In the genomic region with DNA sequence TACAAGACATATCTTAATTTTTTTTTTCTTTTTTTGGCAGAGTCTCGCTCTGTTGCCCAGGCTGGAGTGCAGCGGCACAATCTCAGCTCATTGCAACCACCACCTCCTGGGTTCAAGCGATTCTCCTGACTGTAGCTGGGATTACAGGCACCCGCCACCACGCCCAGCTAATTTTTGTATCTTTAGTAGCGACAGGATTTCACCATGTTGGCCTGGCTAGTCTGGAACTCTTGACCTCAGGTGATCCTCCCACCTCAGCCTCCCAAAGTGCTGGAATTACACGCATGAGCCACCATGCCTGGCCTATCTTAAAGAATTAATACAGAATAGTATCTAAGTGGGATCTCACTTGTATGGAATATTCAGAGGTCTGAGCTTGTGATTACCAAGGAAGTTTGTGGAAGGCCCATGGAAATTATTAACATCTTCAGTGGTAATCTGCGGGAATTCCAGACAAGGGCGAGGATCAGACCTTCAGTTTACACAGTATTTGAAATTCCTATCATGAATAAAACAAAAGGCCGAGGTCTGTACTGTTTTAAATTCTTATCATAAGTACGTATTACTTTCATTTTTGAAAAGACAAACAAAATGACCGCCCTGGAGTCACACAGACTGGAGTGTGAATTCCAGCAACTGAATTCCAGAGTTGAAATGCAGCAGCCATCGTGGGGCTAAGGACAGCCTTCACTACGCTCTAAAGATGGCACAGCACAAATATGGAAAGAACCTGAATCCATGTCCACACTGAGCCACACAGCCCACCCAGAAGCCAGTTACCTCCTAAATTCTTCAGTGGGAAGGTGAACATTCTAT, we compare ENCODE assay signal across 10 cellular contexts. TPM values are rescaled to one million over a fixed set of nuclear protein-coding genes. Genes with fewer than 3 reads are reported as not detected.
DNase-seq lines count a peak whose midpoint lies in the region; ATAC-seq and TF ChIP-seq lines count a peak whose summit lies in the region.
"Had no signal": no experiment of that assay in that cellular context is flagged by ENCODE, and none has a peak within 500 bp of the region (broad histone marks: within the 10 kb centered on the region; RNA-seq: fewer than 3 reads in every experiment).

No MANE protein-coding gene starts in this region.

- H3K4me1 Mint-ChIP-seq in mesothelial cell of epicardium (peaks cover 17% of the 10 kb centered on the region), type B pancreatic cell (ENCODE audit: unreplicated experiment) (peaks cover 15% of the 10 kb centered on the region)
- H3K4me1 Mint-ChIP-seq in activated T-cell treated with anti-CD3 and anti-CD28 coated beads, Interleukin-2, amount 50 U/mL, for 72 hours (ENCODE audit: low read depth) = no peaks in the 10 kb centered on the region

- no peak overlapping the region for H3K27ac ChIP-seq in right atrium auricular region

- H3K4me3 Mint-ChIP-seq in mesothelial cell of epicardium (peak overlapping the region; percentile 61), type B pancreatic cell (peak overlapping the region; percentile 80)
- no peak overlapping the region for H3K4me3 Mint-ChIP-seq in activated T-cell treated with anti-CD3 and anti-CD28 coated beads, Interleukin-2, amount 50 U/mL, for 72 hours

- intact Hi-C loops in cardiac septum (cut with DNase I) = no loop called here

- H3K36me3 ChIP-seq in right atrium auricular region = no peaks in the 10 kb centered on the region

- H3K27me3 Mint-ChIP-seq in mesothelial cell of epicardium (ENCODE audit: low read depth) (peaks cover 2% of the 10 kb centered on the region), type B pancreatic cell (peaks cover 48% of the 10 kb centered on the region)
- H3K27me3 Mint-ChIP-seq in activated T-cell treated with anti-CD3 and anti-CD28 coated beads, Interleukin-2, amount 50 U/mL, for 72 hours (ENCODE audit: low read depth) = peaks cover 43% of the 10 kb centered on the region

- DNase-seq in cardiac septum (ENCODE audit: low spot score) = peak; percentile 58
- no peak for DNase-seq in right atrium auricular region (ENCODE audit: low spot score)
- peak; percentile 95 for DNase-seq in choroid plexus epithelial cell (ENCODE audit: low read depth)
- no peak for DNase-seq in mesothelial cell of epicardium (ENCODE audit: low spot score in 2 of 2, unreplicated experiment in 2 of 2)
- no peak for DNase-seq in type B pancreatic cell (ENCODE audit: extremely low spot score, unreplicated experiment)
- DNase-seq in activated T-cell treated with anti-CD3 and anti-CD28 coated beads, Interleukin-2, amount 50 U/mL, for 72 hours = no peak
- DNase-seq in globus pallidus (ENCODE audit: low spot score) = no peak
- DNase-seq: NCI-H69; stimulated activated CD4-positive, alpha-beta T cell treated with anti-CD3 and anti-CD28 coated beads, Interleukin-4, amount 100 ng/mL, for 4 hours had no signal

- no peak for TF ChIP-seq CTCF in right atrium auricular region (IDR thresholded peaks at IDR 0.05)
- no peak for TF ChIP-seq CTCF in choroid plexus epithelial cell (conservative IDR thresholded peaks at IDR 0.05; ENCODE audit: low read depth, low read length)
- no peak for TF ChIP-seq CTCF in mesothelial cell of epicardium (IDR thresholded peaks at IDR 0.05; ENCODE audit: unreplicated experiment)
- no peak for TF ChIP-seq CTCF in type B pancreatic cell (conservative IDR thresholded peaks at IDR 0.05)

- H3K9me3 Mint-ChIP-seq in mesothelial cell of epicardium (no peaks in the 10 kb centered on the region), type B pancreatic cell (no peaks in the 10 kb centered on the region)
- H3K9me3 Mint-ChIP-seq in activated T-cell treated with anti-CD3 and anti-CD28 coated beads, Interleukin-2, amount 50 U/mL, for 72 hours = no peaks in the 10 kb centered on the region

- no peaks in the 10 kb centered on the region for H3K27me3 ChIP-seq in right atrium auricular region

- H3K27ac Mint-ChIP-seq in mesothelial cell of epicardium (peak overlapping the region; percentile 92), type B pancreatic cell (peak overlapping the region; percentile 89)
- no peak overlapping the region for H3K27ac Mint-ChIP-seq in activated T-cell treated with anti-CD3 and anti-CD28 coated beads, Interleukin-2, amount 50 U/mL, for 72 hours

- H3K36me3 Mint-ChIP-seq in mesothelial cell of epicardium (no peaks in the 10 kb centered on the region), type B pancreatic cell (peaks cover 3% of the 10 kb centered on the region)
- peaks cover 0 to 2% of the 10 kb centered on the region in 2 donors for H3K36me3 Mint-ChIP-seq in activated T-cell treated with anti-CD3 and anti-CD28 coated beads, Interleukin-2, amount 50 U/mL, for 72 hours (ENCODE audit: insufficient read depth in 2 of 2)

- peaks cover 0 to 10% of the 10 kb centered on the region in 2 donors for H3K4me1 ChIP-seq in right atrium auricular region

- no peaks in the 10 kb centered on the region for H3K9me3 ChIP-seq in right atrium auricular region

- no peak overlapping the region for H3K4me3 ChIP-seq in right atrium auricular region
- H3K4me3 ChIP-seq in choroid plexus epithelial cell (ENCODE audit: low read depth, low read length) = no peak overlapping the region

- no peak for ATAC-seq in activated T-cell treated with anti-CD3 and anti-CD28 coated beads, Interleukin-2, amount 50 U/mL, for 72 hours (replicated peaks in 1 of 2)
- ATAC-seq in HG03378 (IDR thresholded peaks at IDR 0.05; ENCODE audit: unreplicated experiment) = no peak

RNA-seq across cellular contexts. Expression of gene GPRIN2, which starts 16.7 kb away (rescaled TPM):
- total RNA-seq in cardiac septum (not detected), right atrium auricular region (under 1 TPM; 0.26 to 0.67 TPM), mesothelial cell of epicardium (19.6 to 20.7 TPM (median 20.3 TPM) in 3 replicates), type B pancreatic cell (ENCODE audit: low replicate concordance) (4.4 and 7.0 TPM in 2 replicates)
- not detected for total RNA-seq in activated T-cell treated with anti-CD3 and anti-CD28 coated beads, Interleukin-2, amount 50 U/mL, for 72 hours

RNA-seq across cellular contexts. Expression of gene SYT15, which starts 39.1 kb away (rescaled TPM):
- total RNA-seq in cardiac septum (6.7 TPM), right atrium auricular region (1 to 10 TPM; 1.5 to 2.7 TPM), mesothelial cell of epicardium (3.0 to 4.0 TPM (median 3.3 TPM) in 3 replicates), type B pancreatic cell (ENCODE audit: low replicate concordance) (1.2 and 1.3 TPM in 2 replicates)
- total RNA-seq in activated T-cell treated with anti-CD3 and anti-CD28 coated beads, Interleukin-2, amount 50 U/mL, for 72 hours = 1 to 10 TPM in 1 of 2 donors, not detected in 1; 1.6 TPM

Comparison
In these comparisons a context has a peak if more than half of its experiments do, and no peak if none do; other contexts are left out.
1. DNase-seq: peak in cardiac septum (single experiment) and choroid plexus epithelial cell (single experiment); none in right atrium auricular region (single experiment), mesothelial cell of epicardium (0 of 2), type B pancreatic cell (single experiment), activated T-cell treated with anti-CD3 and anti-CD28 coated beads, Interleukin-2, amount 50 U/mL, for 72 hours (0 of 2) and globus pallidus (single experiment).
2. H3K4me3 Mint-ChIP-seq: peak in mesothelial cell of epicardium (single experiment) and type B pancreatic cell (single experiment); none in activated T-cell treated with anti-CD3 and anti-CD28 coated beads, Interleukin-2, amount 50 U/mL, for 72 hours (0 of 2).